In genomic region chr5:122500245-122501086, GRCh38 we compare ENCODE assay signal across 9 cellular contexts.
A peak's percentile ranks its signal among the peaks of the same experiment; 100 is the strongest.
DNase-seq lines count a peak whose midpoint lies in the region; ATAC-seq and TF ChIP-seq lines count a peak whose summit lies in the region.
"Had no signal": no experiment of that assay in that cellular context is flagged by ENCODE, and none has a peak within 500 bp of the region (broad histone marks: within the 10 kb centered on the region; RNA-seq: fewer than 3 reads in every experiment).

No MANE protein-coding gene starts in this region.

- no peaks in the 10 kb centered on the region for H3K27me3 Mint-ChIP-seq in WTC11 (ENCODE audit: low read depth)

- TF ChIP-seq CTCF in WTC11 (IDR thresholded peaks at IDR 0.05): peak; percentile 34; the same call in 1 of the 2 replicates

- H3K36me3 Mint-ChIP-seq in WTC11: no peaks in the 10 kb centered on the region
- H3K36me3 Mint-ChIP-seq: activated naive CD8-positive, alpha-beta T cell treated with anti-CD3 and anti-CD28 coated beads, Interleukin-2, amount 10 ng/mL, durations not matched to agents 7 days and 5 days had no signal

- peak; percentile 7 for DNase-seq in SKM-1 (lab: John Stamatoyannopoulos, UW; ENCODE audit: unreplicated experiment)
- DNase-seq in SKM-1 treated with dmso at 0.1 percent for 144 hours (lab: John Stamatoyannopoulos, UW; ENCODE audit: unreplicated experiment): no peak
- peak; percentile 10 to 41 for DNase-seq in Kasumi-1 (lab: John Stamatoyannopoulos, UW)
- DNase-seq in WTC11 (ENCODE audit: low spot score): peak; percentile 56
- DNase-seq in hippocampal formation (lab: John Stamatoyannopoulos, UW): peak; percentile 18 to 44
- DNase-seq in stromal cell of bone marrow (ENCODE audit: low read depth): peak; percentile 64
- DNase-seq in activated T-cell treated with anti-CD3 and anti-CD28 coated beads, Interleukin-2, amount 50 U/mL, for 48 hours: no peak
- DNase-seq: activated naive CD8-positive, alpha-beta T cell treated with anti-CD3 and anti-CD28 coated beads, Interleukin-2, amount 10 ng/mL, durations not matched to agents 7 days and 5 days had no signal

- CTCF ChIA-PET in WTC11 (lab: Charles Lee): interaction anchor here (0.6 to 1.6 kb wide), 13 partner anchors 16 to 923 kb away, joined by 3 to 5 read pairs (median 3); no protein-coding TSS in a partner anchor

- peaks cover 33% of the 10 kb centered on the region for H3K4me1 Mint-ChIP-seq in WTC11
- H3K4me1 Mint-ChIP-seq: activated naive CD8-positive, alpha-beta T cell treated with anti-CD3 and anti-CD28 coated beads, Interleukin-2, amount 10 ng/mL, durations not matched to agents 7 days and 5 days had no signal

- no peak overlapping the region for H3K4me3 Mint-ChIP-seq in WTC11
- H3K4me3 Mint-ChIP-seq: activated naive CD8-positive, alpha-beta T cell treated with anti-CD3 and anti-CD28 coated beads, Interleukin-2, amount 10 ng/mL, durations not matched to agents 7 days and 5 days had no signal

- no peak overlapping the region for H3K27ac Mint-ChIP-seq in WTC11
- H3K27ac Mint-ChIP-seq: activated naive CD8-positive, alpha-beta T cell treated with anti-CD3 and anti-CD28 coated beads, Interleukin-2, amount 10 ng/mL, durations not matched to agents 7 days and 5 days had no signal

- H3K9me3 Mint-ChIP-seq in WTC11: no peaks in the 10 kb centered on the region
- H3K9me3 Mint-ChIP-seq: activated naive CD8-positive, alpha-beta T cell treated with anti-CD3 and anti-CD28 coated beads, Interleukin-2, amount 10 ng/mL, durations not matched to agents 7 days and 5 days had no signal

- POLR2A ChIA-PET in WTC11 (lab: Charles Lee): no interaction called here

- peak; percentile 91 for ATAC-seq in WTC11
- no peak for ATAC-seq in GM18858 (IDR thresholded peaks at IDR 0.05; ENCODE audit: unreplicated experiment)

TF ChIP-seq in WTC11, 78 proteins besides CTCF, POLR2A, EP300 and RAD21:
- no peak for TF ChIP-seq ELF4 (CRISPR knock-in tag; IDR thresholded peaks at IDR 0.05; ENCODE audit: low read depth)
- TF ChIP-seq NFATC4 (CRISPR knock-in tag; IDR thresholded peaks at IDR 0.05): no peak
- TF ChIP-seq ATF6 (CRISPR knock-in tag; IDR thresholded peaks at IDR 0.05): no peak

Comparison
In these comparisons a context has a peak if more than half of its experiments do, and no peak if none do; other contexts are left out.
1. DNase-seq: peak in SKM-1 (single experiment), Kasumi-1 (2 of 2), WTC11 (single experiment), hippocampal formation (2 of 2) and stromal cell of bone marrow (single experiment); none in SKM-1 treated with dmso at 0.1 percent for 144 hours (single experiment) and activated T-cell treated with anti-CD3 and anti-CD28 coated beads, Interleukin-2, amount 50 U/mL, for 48 hours (0 of 2).